Comparison of ENCODE assay signal across 2 cellular contexts in the genomic region with DNA sequence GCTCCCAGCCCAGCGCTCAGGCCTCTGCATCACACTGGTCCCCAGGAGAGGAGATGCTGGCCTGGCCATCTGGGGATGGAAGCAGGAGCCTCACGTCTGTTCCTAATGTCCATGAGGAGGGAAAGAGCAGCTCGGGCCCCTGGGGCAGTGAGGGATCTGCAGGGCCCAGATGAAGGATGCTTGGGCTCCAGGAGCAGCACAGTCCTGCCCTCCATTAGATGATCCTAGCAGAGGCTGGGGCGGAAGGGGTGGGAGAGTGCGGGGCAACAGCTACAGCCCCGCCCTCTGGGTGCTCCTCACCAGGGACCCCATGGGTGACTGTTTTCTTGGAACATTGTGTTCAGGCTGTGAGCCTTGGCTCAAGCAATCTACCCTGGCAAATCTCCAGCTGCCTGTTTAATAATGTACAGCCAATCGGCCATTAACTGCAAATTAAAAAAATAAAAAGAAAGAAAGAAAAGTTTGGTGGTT.
TF ChIP-seq lines count a peak whose summit lies in the region.

No MANE protein-coding gene starts in this region.

TF ChIP-seq in liver, 16 proteins besides CTCF, POLR2A, EP300 and RAD21:
- TF ChIP-seq, protein P1, sequence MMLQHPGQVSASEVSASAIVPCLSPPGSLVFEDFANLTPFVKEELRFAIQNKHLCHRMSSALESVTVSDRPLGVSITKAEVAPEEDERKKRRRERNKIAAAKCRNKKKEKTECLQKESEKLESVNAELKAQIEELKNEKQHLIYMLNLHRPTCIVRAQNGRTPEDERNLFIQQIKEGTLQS (IDR thresholded peaks at IDR 0.05) = no peak
- TF ChIP-seq NR2F2 (IDR thresholded peaks at IDR 0.05) (peak; percentile 74), FOXA1 (IDR thresholded peaks at IDR 0.05) (no peak), TAF1 (conservative IDR thresholded peaks at IDR 0.05) (no peak), RXRA (IDR thresholded peaks at IDR 0.05) (peak in 1 of 2 donors; percentile 21), SP1 (IDR thresholded peaks at IDR 0.05) (peak; percentile 30), EGR1 (IDR thresholded peaks at IDR 0.05; ENCODE audit: low read depth in 2 of 2) (no peak)
- TF ChIP-seq, protein P2, sequence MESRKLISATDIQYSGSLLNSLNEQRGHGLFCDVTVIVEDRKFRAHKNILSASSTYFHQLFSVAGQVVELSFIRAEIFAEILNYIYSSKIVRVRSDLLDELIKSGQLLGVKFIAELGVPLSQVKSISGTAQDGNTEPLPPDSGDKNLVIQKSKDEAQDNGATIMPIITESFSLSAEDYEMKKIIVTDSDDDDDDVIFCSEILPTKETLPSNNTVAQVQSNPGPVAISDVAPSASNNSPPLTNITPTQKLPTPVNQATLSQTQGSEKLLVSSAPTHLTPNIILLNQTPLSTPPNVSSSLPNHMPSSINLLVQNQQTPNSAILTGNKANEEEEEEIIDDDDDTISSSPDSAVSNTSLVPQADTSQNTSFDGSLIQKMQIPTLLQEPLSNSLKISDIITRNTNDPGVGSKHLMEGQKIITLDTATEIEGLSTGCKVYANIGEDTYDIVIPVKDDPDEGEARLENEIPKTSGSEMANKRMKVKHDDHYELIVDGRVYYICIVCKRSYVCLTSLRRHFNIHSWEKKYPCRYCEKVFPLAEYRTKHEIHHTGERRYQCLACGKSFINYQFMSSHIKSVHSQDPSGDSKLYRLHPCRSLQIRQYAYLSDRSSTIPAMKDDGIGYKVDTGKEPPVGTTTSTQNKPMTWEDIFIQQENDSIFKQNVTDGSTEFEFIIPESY (IDR thresholded peaks at IDR 0.05) = no peak

TF ChIP-seq in HepG2, 621 proteins besides CTCF, POLR2A, EP300 and RAD21:
- TF ChIP-seq, protein P3, sequence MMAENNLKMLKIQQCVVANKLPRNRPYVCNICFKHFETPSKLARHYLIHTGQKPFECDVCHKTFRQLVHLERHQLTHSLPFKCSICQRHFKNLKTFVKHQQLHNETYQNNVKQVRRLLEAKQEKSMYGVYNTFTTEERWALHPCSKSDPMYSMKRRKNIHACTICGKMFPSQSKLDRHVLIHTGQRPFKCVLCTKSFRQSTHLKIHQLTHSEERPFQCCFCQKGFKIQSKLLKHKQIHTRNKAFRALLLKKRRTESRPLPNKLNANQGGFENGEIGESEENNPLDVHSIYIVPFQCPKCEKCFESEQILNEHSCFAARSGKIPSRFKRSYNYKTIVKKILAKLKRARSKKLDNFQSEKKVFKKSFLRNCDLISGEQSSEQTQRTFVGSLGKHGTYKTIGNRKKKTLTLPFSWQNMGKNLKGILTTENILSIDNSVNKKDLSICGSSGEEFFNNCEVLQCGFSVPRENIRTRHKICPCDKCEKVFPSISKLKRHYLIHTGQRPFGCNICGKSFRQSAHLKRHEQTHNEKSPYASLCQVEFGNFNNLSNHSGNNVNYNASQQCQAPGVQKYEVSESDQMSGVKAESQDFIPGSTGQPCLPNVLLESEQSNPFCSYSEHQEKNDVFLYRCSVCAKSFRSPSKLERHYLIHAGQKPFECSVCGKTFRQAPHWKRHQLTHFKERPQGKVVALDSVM (CRISPR knock-in tag; IDR thresholded peaks at IDR 0.05) = no peak
- TF ChIP-seq, protein P4, sequence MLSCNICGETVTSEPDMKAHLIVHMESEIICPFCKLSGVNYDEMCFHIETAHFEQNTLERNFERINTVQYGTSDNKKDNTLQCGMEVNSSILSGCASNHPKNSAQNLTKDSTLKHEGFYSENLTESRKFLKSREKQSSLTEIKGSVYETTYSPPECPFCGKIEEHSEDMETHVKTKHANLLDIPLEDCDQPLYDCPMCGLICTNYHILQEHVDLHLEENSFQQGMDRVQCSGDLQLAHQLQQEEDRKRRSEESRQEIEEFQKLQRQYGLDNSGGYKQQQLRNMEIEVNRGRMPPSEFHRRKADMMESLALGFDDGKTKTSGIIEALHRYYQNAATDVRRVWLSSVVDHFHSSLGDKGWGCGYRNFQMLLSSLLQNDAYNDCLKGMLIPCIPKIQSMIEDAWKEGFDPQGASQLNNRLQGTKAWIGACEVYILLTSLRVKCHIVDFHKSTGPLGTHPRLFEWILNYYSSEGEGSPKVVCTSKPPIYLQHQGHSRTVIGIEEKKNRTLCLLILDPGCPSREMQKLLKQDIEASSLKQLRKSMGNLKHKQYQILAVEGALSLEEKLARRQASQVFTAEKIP (CRISPR knock-in tag; IDR thresholded peaks at IDR 0.05; ENCODE audit: borderline replicate concordance) = no peak
- TF ChIP-seq KLF9 (CRISPR knock-in tag; IDR thresholded peaks at IDR 0.05; ENCODE audit: low read depth) (no peak), RFX3 (CRISPR knock-in tag; IDR thresholded peaks at IDR 0.05) (no peak), SIN3B (IDR thresholded peaks at IDR 0.05; ENCODE audit: low read length) (no peak)
TF ChIP-seq in HepG2: peak in this region for 0.
